In genomic region chr5:31449175-31449574, GRCh38 we compare ENCODE assay signal across 27 cellular contexts.
A peak's percentile ranks its signal among the peaks of the same experiment; 100 is the strongest.
DNase-seq lines count a peak whose midpoint lies in the region; ATAC-seq and TF ChIP-seq lines count a peak whose summit lies in the region.
"Had no signal": no experiment of that assay in that cellular context is flagged by ENCODE, and none has a peak within 500 bp of the region (broad histone marks: within the 10 kb centered on the region; RNA-seq: fewer than 3 reads in every experiment).

No MANE protein-coding gene starts in this region.

- H3K4me3 ChIP-seq in IMR-90 (ENCODE audit: insufficient read depth, low read depth, low read length), result no peak overlapping the region
- no peak overlapping the region for H3K4me3 ChIP-seq in cardiac fibroblast (replicated peaks in 1 of 2; ENCODE audit: low read depth in 2 of 2, low read length in 2 of 2)
- H3K4me3 ChIP-seq in trophoblast cell (ENCODE audit: low read depth, low read length), result no peak overlapping the region
- no peak overlapping the region for H3K4me3 ChIP-seq in CD8-positive, alpha-beta memory T cell (ENCODE audit: low read length)
- no peak overlapping the region for H3K4me3 ChIP-seq in esophagus squamous epithelium
- H3K4me3 ChIP-seq: HAP-1, K562, ovary, spleen, thoracic aorta had no signal

- H3K27me3 Mint-ChIP-seq in CD8-positive, alpha-beta memory T cell, result no peaks in the 10 kb centered on the region
- H3K27me3 Mint-ChIP-seq: activated CD8-positive, alpha-beta T cell treated with anti-CD3 and anti-CD28 coated beads for 36 hours; activated naive CD8-positive, alpha-beta T cell treated with anti-CD3 and anti-CD28 coated beads, Interleukin-2, amount 10 ng/mL, durations not matched to agents 7 days and 5 days had no signal

- WGBS in IMR-90 (ENCODE audit: extremely low coverage in 2 of 2, insufficient read length in 1 of 2), 2 experiments, result 20% methylated on average over 1 of the region's 7 CpGs; no CpG with 5 or more reads in 1 of the 2 experiments
- WGBS in trophoblast cell (ENCODE audit: extremely low coverage, insufficient coverage, insufficient read length), result no CpG with 5 or more reads among the region's 7 CpGs
- 87 to 92% methylated on average over 7 of the region's 7 CpGs for WGBS in esophagus squamous epithelium, 2 donors

- H3K9me1 ChIP-seq in IMR-90 (ENCODE audit: insufficient read depth, low read length), result no peaks in the 10 kb centered on the region

- H3K4me1 ChIP-seq in IMR-90 (ENCODE audit: control insufficient read depth, insufficient read depth, low read length), result peaks cover 7% of the 10 kb centered on the region; the same call in 1 of the 2 replicates
- peaks cover 0 to 2% of the 10 kb centered on the region in 2 experiments for H3K4me1 ChIP-seq in trophoblast cell (ENCODE audit: control insufficient read depth in 1 of 2, insufficient read depth in 2 of 2, low read length in 2 of 2)
- no peaks in the 10 kb centered on the region for H3K4me1 ChIP-seq in CD8-positive, alpha-beta memory T cell (ENCODE audit: insufficient read depth, low read length)
- no peaks in the 10 kb centered on the region for H3K4me1 ChIP-seq in esophagus squamous epithelium
- H3K4me1 ChIP-seq: spleen had no signal

- TF ChIP-seq POLR2A in IMR-90 (IDR thresholded peaks at IDR 0.05; ENCODE audit: low read depth, low read length), result no peak
- no peak for TF ChIP-seq POLR2A in esophagus squamous epithelium (IDR thresholded peaks at IDR 0.05)

- H2BK120ac ChIP-seq in IMR-90 (ENCODE audit: low read depth, low read length) (peak overlapping the region; percentile 62), trophoblast cell (ENCODE audit: insufficient read depth, low read length, poor library complexity) (no peak overlapping the region)

- no peaks in the 10 kb centered on the region for H4K20me1 ChIP-seq in IMR-90 (ENCODE audit: insufficient read depth, low read length)

- H3K79me1 ChIP-seq in IMR-90 (ENCODE audit: low read depth in 1 of 2, low read length in 2 of 2), result peaks cover 7 to 13% of the 10 kb centered on the region in 2 experiments
- no peaks in the 10 kb centered on the region for H3K79me1 ChIP-seq in trophoblast cell (ENCODE audit: low read length)

- TF ChIP-seq RAD21 in IMR-90 (IDR thresholded peaks at IDR 0.05; ENCODE audit: low read length), result no peak

- H3K4me1 Mint-ChIP-seq in CD8-positive, alpha-beta memory T cell, result peaks cover 0 to 5% (median 0%) of the 10 kb centered on the region in 3 donors
- H3K4me1 Mint-ChIP-seq: activated naive CD8-positive, alpha-beta T cell treated with anti-CD3 and anti-CD28 coated beads, Interleukin-2, amount 10 ng/mL, durations not matched to agents 7 days and 5 days; natural killer cell had no signal

- H3K4ac ChIP-seq in IMR-90 (ENCODE audit: low read depth, low read length) (peak overlapping the region; percentile 64; the same call in 1 of the 2 replicates), trophoblast cell (ENCODE audit: low read depth, low read length) (no peak overlapping the region)

- peak overlapping the region; percentile 31; the same call in 1 of the 2 replicates for H3K14ac ChIP-seq in IMR-90 (replicated peaks; ENCODE audit: low read depth, low read length)
- no peak overlapping the region for H3K14ac ChIP-seq in trophoblast cell (ENCODE audit: low read length)

- H4K91ac ChIP-seq in IMR-90 (ENCODE audit: insufficient read depth, low read depth, low read length) (peak overlapping the region; percentile 52), trophoblast cell (ENCODE audit: low read depth, low read length) (no peak overlapping the region)

- H2AFZ ChIP-seq in IMR-90 (replicated peaks; ENCODE audit: low read length, poor library complexity), result no peak overlapping the region
- H2AFZ ChIP-seq in trophoblast cell (ENCODE audit: insufficient read depth, low read length, poor library complexity), result no peak overlapping the region

- in situ Hi-C loops in IMR-90 (cut with MboI; ENCODE audit: low sequenced_read_pairs), result no loop called here

- H3K36me3 Mint-ChIP-seq in CD8-positive, alpha-beta memory T cell, result peaks cover 55 to 83% (median 62%) of the 10 kb centered on the region in 3 donors

- peak overlapping the region; percentile 64 for H2BK5ac ChIP-seq in IMR-90 (ENCODE audit: low read depth, low read length, poor library complexity, severe bottlenecking)
- no peak overlapping the region for H2BK5ac ChIP-seq in trophoblast cell (ENCODE audit: low read depth, low read length, poor library complexity)

- H2AK9ac ChIP-seq in IMR-90 (replicated peaks; ENCODE audit: low read depth, low read length, poor library complexity), result no peak overlapping the region

- DNase-seq in AG20443 (ENCODE audit: low spot score) (peak; percentile 73), IMR-90 (peak; percentile 61), cardiac fibroblast (ENCODE audit: low read depth in 2 of 2) (peak; percentile 22 to 32), trophoblast cell (peak; percentile 35 to 82), NCI-H1694 (lab: John Stamatoyannopoulos, UW) (no peak), amygdala (lab: John Stamatoyannopoulos, UW) (no peak), esophagus squamous epithelium (lab: John Stamatoyannopoulos, UW) (no peak)
- DNase-seq in CD8-positive, alpha-beta memory T cell, result no peak
- DNase-seq: activated CD8-positive, alpha-beta T cell treated with anti-CD3 and anti-CD28 coated beads for 36 hours; activated effector memory CD4-positive, alpha-beta T cell treated with Interleukin-2 at 50 U/mL for 16 hours; activated naive CD8-positive, alpha-beta T cell treated with anti-CD3 and anti-CD28 coated beads, Interleukin-2, amount 10 ng/mL, durations not matched to agents 7 days and 5 days; AML-193; DMS53; kidney; midbrain; natural killer cell; NCI-H1417 treated with DMSO at 0.1 percent for 48 hours; NCI-H446 treated with DMSO at 0.1 percent for 48 hours; ovary; spleen; stimulated activated CD4-positive, alpha-beta T cell treated with anti-CD3 and anti-CD28 coated beads, Interleukin-4, amount 100 ng/mL, for 1 hour; stimulated activated naive CD4-positive, alpha-beta T cell treated with Interleukin-2 at 50 U/mL for 16 hours had no signal

- POLR2A ChIA-PET in IMR-90 (lab: Charles Lee; ENCODE audit: unreplicated experiment), result no interaction called here
- POLR2A ChIA-PET in CD8-positive, alpha-beta memory T cell (lab: Charles Lee), result no interaction called here

- H3K36me3 ChIP-seq in IMR-90 (ENCODE audit: control insufficient read depth, insufficient read depth, low read length) (peaks cover 11% of the 10 kb centered on the region), trophoblast cell (ENCODE audit: control insufficient read depth in 1 of 2, insufficient read depth in 2 of 2, low read length in 2 of 2) (peaks cover 7 to 8% of the 10 kb centered on the region in 2 experiments), esophagus squamous epithelium (peaks cover 0 to 78% (median 15%) of the 10 kb centered on the region in 3 donors)
- H3K36me3 ChIP-seq in CD8-positive, alpha-beta memory T cell (ENCODE audit: insufficient read depth, low read length), result peaks cover 9% of the 10 kb centered on the region
- H3K36me3 ChIP-seq: ovary had no signal

- H2BK15ac ChIP-seq in IMR-90 (ENCODE audit: low read depth, low read length), result no peak overlapping the region; the same call in 2 of the 3 replicates

- H4K8ac ChIP-seq in IMR-90 (ENCODE audit: low read depth in 2 of 2, low read length in 2 of 2) (peak overlapping the region; percentile 44 to 61; a peak in 3 of 4 replicates), trophoblast cell (ENCODE audit: low read depth, low read length) (no peak overlapping the region)

- H3K56ac ChIP-seq in IMR-90 (ENCODE audit: extremely low read depth, insufficient read depth, low read length), result no peak overlapping the region

- no peak overlapping the region for H3K4me3 Mint-ChIP-seq in CD8-positive, alpha-beta memory T cell
- H3K4me3 Mint-ChIP-seq: activated CD8-positive, alpha-beta T cell treated with anti-CD3 and anti-CD28 coated beads for 36 hours; activated naive CD8-positive, alpha-beta T cell treated with anti-CD3 and anti-CD28 coated beads, Interleukin-2, amount 10 ng/mL, durations not matched to agents 7 days and 5 days; natural killer cell had no signal

- H3K79me2 ChIP-seq in trophoblast cell (ENCODE audit: control insufficient read depth, insufficient read depth, low read length, poor library complexity), result no peaks in the 10 kb centered on the region

- peak overlapping the region; percentile 39; the same call in 1 of the 2 replicates for H3K18ac ChIP-seq in IMR-90 (ENCODE audit: low read depth, low read length)
- no peak overlapping the region for H3K18ac ChIP-seq in trophoblast cell (ENCODE audit: low read length)

- TF ChIP-seq CTCF in IMR-90 (conservative IDR thresholded peaks at IDR 0.05; ENCODE audit: low read depth, low read length), result no peak
- TF ChIP-seq CTCF in cardiac fibroblast (IDR thresholded peaks at IDR 0.05; ENCODE audit: low read depth, low read length), result no peak
- no peak for TF ChIP-seq CTCF in esophagus squamous epithelium (IDR thresholded peaks at IDR 0.05)

- intact Hi-C loops in IMR-90 (cut with micrococcal nuclease) (no loop called here), esophagus squamous epithelium (cut with DNase I) (no loop called here)

- H2BK12ac ChIP-seq in trophoblast cell (ENCODE audit: low read length), result no peak overlapping the region

- dilution Hi-C loops in IMR-90 (cut with HindIII; ENCODE audit: low sequenced_read_pairs, unreplicated experiment), result no loop called here

- H3K27me3 ChIP-seq in IMR-90 (ENCODE audit: control insufficient read depth, insufficient read depth, low read length), result no peaks in the 10 kb centered on the region
- H3K27me3 ChIP-seq in trophoblast cell (ENCODE audit: insufficient read depth, low read length), result no peaks in the 10 kb centered on the region
- no peaks in the 10 kb centered on the region for H3K27me3 ChIP-seq in CD8-positive, alpha-beta memory T cell (ENCODE audit: insufficient read depth, low read length, poor library complexity, severe bottlenecking)
- no peaks in the 10 kb centered on the region for H3K27me3 ChIP-seq in esophagus squamous epithelium
- H3K27me3 ChIP-seq: ovary, spleen had no signal

- peak; percentile 84 for ATAC-seq in IMR-90 (ENCODE audit: low read depth)
- ATAC-seq: activated CD8-positive, alpha-beta T cell treated with anti-CD3 and anti-CD28 coated beads for 36 hours; esophagus mucosa; K562; natural killer cell; Right ventricle myocardium inferior had no signal

- peak overlapping the region in 1 of 8 donors; percentile 90 for H3K27ac Mint-ChIP-seq in CD8-positive, alpha-beta memory T cell
- H3K27ac Mint-ChIP-seq: activated CD8-positive, alpha-beta T cell treated with anti-CD3 and anti-CD28 coated beads for 36 hours; activated naive CD8-positive, alpha-beta T cell treated with anti-CD3 and anti-CD28 coated beads, Interleukin-2, amount 10 ng/mL, durations not matched to agents 7 days and 5 days; natural killer cell had no signal

- no peaks in the 10 kb centered on the region for H3K9me3 ChIP-seq in IMR-90 (ENCODE audit: control insufficient read depth, insufficient read depth, low read length)
- no peaks in the 10 kb centered on the region for H3K9me3 ChIP-seq in trophoblast cell (ENCODE audit: insufficient read depth, low read depth, low read length)
- no peaks in the 10 kb centered on the region for H3K9me3 ChIP-seq in CD8-positive, alpha-beta memory T cell (ENCODE audit: low read length)
- no peaks in the 10 kb centered on the region for H3K9me3 ChIP-seq in esophagus squamous epithelium
- H3K9me3 ChIP-seq: HAP-1, ovary, spleen, thoracic aorta had no signal

- no TSS peak for BruUV-seq in IMR-90 (replicated peaks; lab: Mats Ljungman, UMichigan)

- peak overlapping the region; percentile 69; the same call in 1 of the 2 replicates for H3K27ac ChIP-seq in IMR-90 (ENCODE audit: insufficient read depth, low read length)
- H3K27ac ChIP-seq in trophoblast cell (ENCODE audit: low read depth, low read length), result no peak overlapping the region
- no peak overlapping the region for H3K27ac ChIP-seq in CD8-positive, alpha-beta memory T cell (ENCODE audit: low read depth, low read length)
- no peak overlapping the region for H3K27ac ChIP-seq in esophagus squamous epithelium
- H3K27ac ChIP-seq: ovary, spleen, thoracic aorta had no signal

- 0 out of 2 replicates have a peak overlapping the region, but pooled peaks have one; percentile 52 for H2AK5ac ChIP-seq in IMR-90 (ENCODE audit: low read depth, low read length)
- no peak overlapping the region for H2AK5ac ChIP-seq in trophoblast cell (ENCODE audit: low read length)

- peak overlapping the region; percentile 65 for H2BK20ac ChIP-seq in IMR-90 (ENCODE audit: low read depth, low read length)

- no peak overlapping the region for H4K12ac ChIP-seq in trophoblast cell (ENCODE audit: low read depth, low read length)

- H3K4me2 ChIP-seq in IMR-90 (ENCODE audit: low read depth, low read length) (no peak overlapping the region), trophoblast cell (ENCODE audit: low read length) (no peak overlapping the region)

- CTCF ChIA-PET in IMR-90 (lab: Yijun Ruan, JAX), result no interaction called here
- CTCF ChIA-PET in CD8-positive, alpha-beta memory T cell (lab: Charles Lee), result no interaction called here

- H3K23ac ChIP-seq in IMR-90 (ENCODE audit: low read depth, low read length) (0 out of 2 replicates have a peak overlapping the region, but pooled peaks have one; percentile 3), trophoblast cell (ENCODE audit: low read length) (no peak overlapping the region)

- H4K5ac ChIP-seq in IMR-90 (ENCODE audit: low read depth, low read length), result peak overlapping the region; percentile 68; the same call in 1 of the 2 replicates

- H3K9me3 Mint-ChIP-seq in CD8-positive, alpha-beta memory T cell, result no peaks in the 10 kb centered on the region
- H3K9me3 Mint-ChIP-seq: activated CD8-positive, alpha-beta T cell treated with anti-CD3 and anti-CD28 coated beads for 36 hours; natural killer cell had no signal

- H3K9ac ChIP-seq in IMR-90 (ENCODE audit: low read depth, low read length), result no peak overlapping the region
- no peak overlapping the region for H3K9ac ChIP-seq in trophoblast cell (ENCODE audit: low read length)

Comparison
In these comparisons a context has a peak if more than half of its experiments do, and no peak if none do; other contexts are left out.
1. DNase-seq: peak in AG20443 (single experiment), IMR-90 (single experiment), cardiac fibroblast (2 of 2) and trophoblast cell (2 of 2); none in CD8-positive, alpha-beta memory T cell (0 of 5), NCI-H1694 (single experiment), amygdala (0 of 56) and esophagus squamous epithelium (single experiment).